19 cellular contexts compared by ENCODE assay signal in the genomic region with DNA sequence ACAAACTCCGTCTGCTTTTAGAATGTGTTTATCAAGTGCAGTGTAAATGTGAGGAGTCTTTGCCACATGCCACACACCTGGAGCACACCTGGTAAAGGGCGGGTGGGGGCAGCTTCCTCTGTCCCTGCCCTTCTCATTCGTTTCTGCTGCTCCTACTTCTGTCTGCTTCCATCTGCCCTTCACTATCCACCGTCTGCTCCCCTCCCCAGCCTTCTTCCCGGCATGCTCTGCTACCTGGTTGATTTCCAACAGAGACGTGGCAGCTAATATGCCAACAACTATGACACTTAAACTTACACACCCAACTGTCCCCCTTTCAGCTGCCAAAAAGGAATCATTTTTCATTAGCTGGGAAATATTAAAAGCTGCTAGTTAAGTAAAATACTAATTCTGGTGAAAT. TPM values are rescaled to one million over a fixed set of nuclear protein-coding genes. Genes with fewer than 3 reads are reported as not detected.
"Had no signal": no experiment of that assay in that cellular context is flagged by ENCODE, and none has a peak within 500 bp of the region (broad histone marks: within the 10 kb centered on the region; RNA-seq: fewer than 3 reads in every experiment).

No MANE protein-coding gene starts in this region.

- DNase-seq: activated CD4-positive, alpha-beta T cell treated with anti-CD3 and anti-CD28 coated beads, Interleukin-2, amount 50 U/mL, for 1 hour; activated CD4-positive, CD25-positive, alpha-beta regulatory T cell; activated naive CD4-positive, alpha-beta T cell treated with anti-CD3 and anti-CD28 coated beads for 36 hours; activated T-cell treated with anti-CD3 and anti-CD28 coated beads for 4 hours; esophagus squamous epithelium; foreskin keratinocyte; heart left ventricle; islet precursor cell; mesendoderm; thyroid gland had no signal

- H3K9me3 ChIP-seq: esophagus squamous epithelium, heart left ventricle, thyroid gland had no signal

- H3K4me1 ChIP-seq: foreskin keratinocyte, heart left ventricle, thyroid gland had no signal

- H3K27me3 ChIP-seq: cardiac muscle cell, esophagus squamous epithelium, heart left ventricle, thyroid gland had no signal

- H3K9ac ChIP-seq: parathyroid adenoma had no signal

- H3K36me3 ChIP-seq: cardiac muscle cell, esophagus squamous epithelium, heart left ventricle, thyroid gland had no signal

- H3K27ac ChIP-seq: cardiac muscle cell, esophagus squamous epithelium, foreskin keratinocyte, heart left ventricle, parathyroid adenoma, skin epidermis, thyroid gland had no signal

- H3K4me3 ChIP-seq: cardiac muscle cell, esophagus squamous epithelium, heart left ventricle, skin epidermis, thyroid gland had no signal

RNA-seq across cellular contexts. Expression of a gene that starts 28.6 kb away (rescaled TPM):
- total RNA-seq: activated CD8-positive, alpha-beta memory T cell treated with anti-CD3 and anti-CD28 coated beads for 36 hours; activated naive CD4-positive, alpha-beta T cell treated with anti-CD3 and anti-CD28 coated beads for 36 hours; activated T-helper 17 cell treated with anti-CD3 and anti-CD28 coated beads, Interleukin-2, amount 50 U/mL, for 72 hours; astrocyte; esophagus squamous epithelium; foreskin keratinocyte; liver; neural crest cell; T-helper 2 cell treated with Interferon-gamma antibody and Interleukin-4, amounts not matched to agents 100 ng/mL and 5 ng/mL, for 36 hours had no signal
